ENCODE assay signal across 10 cellular contexts in genomic region chr10:116627386-116627933, GRCh38. TPM values are rescaled to one million over a fixed set of nuclear protein-coding genes. Genes with fewer than 3 reads are reported as not detected.
DNase-seq lines count a peak whose midpoint lies in the region; TF ChIP-seq lines count a peak whose summit lies in the region.
"Had no signal": no experiment of that assay in that cellular context is flagged by ENCODE, and none has a peak within 500 bp of the region (broad histone marks: within the 10 kb centered on the region; RNA-seq: fewer than 3 reads in every experiment).

No MANE protein-coding gene starts in this region.

- peak overlapping the region; percentile 39 for H3K4me3 Mint-ChIP-seq in mesothelial cell of epicardium
- H3K4me3 Mint-ChIP-seq: memory B cell had no signal

- H3K36me3 Mint-ChIP-seq in mesothelial cell of epicardium: no peaks in the 10 kb centered on the region
- H3K36me3 Mint-ChIP-seq: memory B cell had no signal

- no peaks in the 10 kb centered on the region for H3K4me1 Mint-ChIP-seq in mesothelial cell of epicardium
- H3K4me1 Mint-ChIP-seq: memory B cell had no signal

- no peak overlapping the region for H3K27ac Mint-ChIP-seq in mesothelial cell of epicardium
- H3K27ac Mint-ChIP-seq: memory B cell had no signal

- in situ Hi-C loops in ACHN (cut with HindIII; ENCODE audit: low pct_ligation_motif_present, low pct_unique_long_range_greater_than_20kb, low sequenced_read_pairs): no loop called here

- TF ChIP-seq CTCF in LNCAP (IDR thresholded peaks at IDR 0.05) (peak; percentile 92), epithelial cell of esophagus (IDR thresholded peaks at IDR 0.05; ENCODE audit: insufficient read depth, low read depth, low read length, missing control alignments) (peak; percentile 11), mesothelial cell of epicardium (IDR thresholded peaks at IDR 0.05; ENCODE audit: unreplicated experiment) (peak; percentile 51)

- no peaks in the 10 kb centered on the region for H3K9me3 Mint-ChIP-seq in mesothelial cell of epicardium
- H3K9me3 Mint-ChIP-seq: memory B cell had no signal

- peak; percentile 55 for DNase-seq in ACHN
- peak; percentile 15 for DNase-seq in epithelial cell of esophagus (ENCODE audit: low read depth)
- no peak for DNase-seq in mesothelial cell of epicardium (ENCODE audit: low spot score in 2 of 2, unreplicated experiment in 2 of 2)
- DNase-seq in NCI-H187 treated with DMSO at 0.1 percent for 48 hours (lab: John Stamatoyannopoulos, UW): no peak
- DNase-seq in NCI-H446 treated with DMSO at 0.1 percent for 48 hours (lab: John Stamatoyannopoulos, UW): no peak
- no peak for DNase-seq in T-helper 1 cell
- DNase-seq in stimulated activated CD8-positive, alpha-beta memory T cell treated with anti-CD3 and anti-CD28 coated beads, Interleukin-4, amount 100 ng/mL, for 48 hours: no peak
- DNase-seq: NCI-H226 had no signal

- peaks cover 54% of the 10 kb centered on the region for H3K27me3 Mint-ChIP-seq in mesothelial cell of epicardium (ENCODE audit: low read depth)

- H3K4me3 ChIP-seq in epithelial cell of esophagus (ENCODE audit: low read length): no peak overlapping the region

RNA-seq across cellular contexts. Expression of gene PNLIPRP2, which starts 6.7 kb away (rescaled TPM):
- total RNA-seq in mesothelial cell of epicardium: not detected in 3 replicates

RNA-seq across cellular contexts. Expression of gene PNLIPRP1, which starts 36.7 kb away (rescaled TPM):
- not detected in 3 replicates for total RNA-seq in mesothelial cell of epicardium

Comparison
In these comparisons a context has a peak if more than half of its experiments do, and no peak if none do; other contexts are left out.
1. DNase-seq: peak in ACHN (single experiment) and epithelial cell of esophagus (single experiment); none in mesothelial cell of epicardium (0 of 2), NCI-H187 treated with DMSO at 0.1 percent for 48 hours (single experiment), NCI-H446 treated with DMSO at 0.1 percent for 48 hours (single experiment), T-helper 1 cell (0 of 5) and stimulated activated CD8-positive, alpha-beta memory T cell treated with anti-CD3 and anti-CD28 coated beads, Interleukin-4, amount 100 ng/mL, for 48 hours (single experiment).
2. CTCF ChIP-seq: peak in every context shown above with its lines; median percentile 92 in LNCAP; 51 in mesothelial cell of epicardium; 11 in epithelial cell of esophagus.